In the genomic region with DNA sequence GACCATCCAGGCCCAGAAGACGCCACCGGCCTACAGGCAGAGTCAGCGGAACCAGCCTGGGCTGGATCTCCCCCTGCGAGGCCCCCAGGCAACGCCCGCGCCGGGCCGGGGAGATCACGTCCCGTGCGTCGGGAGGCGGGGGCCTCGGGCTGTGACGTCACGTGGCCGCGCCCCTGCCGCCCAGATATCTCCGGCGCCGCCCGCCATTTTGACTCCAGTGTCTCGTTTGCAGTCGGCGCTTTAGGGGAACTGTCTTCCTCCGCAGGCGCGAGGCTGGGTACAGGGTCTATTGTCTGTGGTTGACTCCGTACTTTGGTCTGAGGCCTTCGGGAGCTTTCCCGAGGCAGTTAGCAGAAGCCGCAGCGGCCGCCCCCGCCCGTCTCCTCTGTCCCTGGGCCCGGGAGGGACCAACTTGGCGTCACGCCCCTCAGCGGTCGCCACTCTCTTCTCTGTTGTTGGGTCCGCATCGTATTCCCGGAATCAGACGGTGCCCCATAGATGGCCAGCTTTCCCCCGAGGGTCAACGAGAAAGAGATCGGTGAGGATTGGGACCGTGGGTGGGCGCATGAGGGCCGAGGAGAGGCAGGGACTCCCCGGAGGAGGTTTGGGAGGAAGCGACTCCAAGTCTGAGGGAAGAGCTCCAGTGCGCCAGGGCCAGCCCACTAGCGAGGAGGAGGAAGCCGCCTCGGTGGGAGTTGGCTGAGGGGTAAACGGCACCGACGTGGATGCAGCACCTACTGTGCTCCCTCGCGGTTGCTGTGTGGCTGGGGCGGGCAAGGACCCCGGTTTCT, we compare ENCODE assay signal across 8 cellular contexts. TPM values are rescaled to one million over a fixed set of nuclear protein-coding genes. Genes with fewer than 3 reads are reported as not detected.
DNase-seq lines count a peak whose midpoint lies in the region; ATAC-seq, FAIRE-seq and TF ChIP-seq lines count a peak whose summit lies in the region.

A gene with protein sequence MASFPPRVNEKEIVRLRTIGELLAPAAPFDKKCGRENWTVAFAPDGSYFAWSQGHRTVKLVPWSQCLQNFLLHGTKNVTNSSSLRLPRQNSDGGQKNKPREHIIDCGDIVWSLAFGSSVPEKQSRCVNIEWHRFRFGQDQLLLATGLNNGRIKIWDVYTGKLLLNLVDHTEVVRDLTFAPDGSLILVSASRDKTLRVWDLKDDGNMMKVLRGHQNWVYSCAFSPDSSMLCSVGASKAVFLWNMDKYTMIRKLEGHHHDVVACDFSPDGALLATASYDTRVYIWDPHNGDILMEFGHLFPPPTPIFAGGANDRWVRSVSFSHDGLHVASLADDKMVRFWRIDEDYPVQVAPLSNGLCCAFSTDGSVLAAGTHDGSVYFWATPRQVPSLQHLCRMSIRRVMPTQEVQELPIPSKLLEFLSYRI (plus strand): TSS at position 217 of the 791 bp plus-strand sequence. CDS start 282 bp downstream, at position 499.

- ATAC-seq in GM21390 (IDR thresholded peaks at IDR 0.05; ENCODE audit: unreplicated experiment): peak; percentile 72
- peak; percentile 88 for ATAC-seq in activated CD8-positive, alpha-beta memory T cell treated with anti-CD3 and anti-CD28 coated beads, Interleukin-2, amount 10 ng/mL, durations not matched to agents 7 days and 5 days

- no peaks in the 10 kb centered on the region for H3K27me3 Mint-ChIP-seq in Calu3 (ENCODE audit: unreplicated experiment)
- H3K27me3 Mint-ChIP-seq in activated CD8-positive, alpha-beta memory T cell treated with anti-CD3 and anti-CD28 coated beads, Interleukin-2, amount 10 ng/mL, durations not matched to agents 7 days and 5 days: no peaks in the 10 kb centered on the region

- H3K4me3 Mint-ChIP-seq in Calu3 (ENCODE audit: low read depth, unreplicated experiment): peak within 1 kb of the TSS; percentile 98
- peak within 1 kb of the TSS; percentile 93 for H3K4me3 Mint-ChIP-seq in activated CD8-positive, alpha-beta memory T cell treated with anti-CD3 and anti-CD28 coated beads, Interleukin-2, amount 10 ng/mL, durations not matched to agents 7 days and 5 days

- no peaks in the 10 kb centered on the region for H3K27me3 ChIP-seq in H1 (replicated peaks in 1 of 4; ENCODE audit: control insufficient read depth in 3 of 4, extremely low read depth in 1 of 4, insufficient read depth in 3 of 4, low read length in 3 of 4)
- H3K27me3 ChIP-seq in mesendoderm (ENCODE audit: insufficient read depth, low read length, poor library complexity): no peaks in the 10 kb centered on the region

- no peak for TF ChIP-seq EP300 in H1 (IDR thresholded peaks at IDR 0.05; ENCODE audit: borderline replicate concordance in 1 of 2, low read depth in 2 of 2, low read length in 2 of 2)

- TF ChIP-seq POLR2A in H1 (IDR thresholded peaks at IDR 0.05; ENCODE audit: control extremely low read depth in 1 of 2, low read depth in 2 of 2, low read length in 2 of 2): peak; percentile 93 to 96

- peak within 1 kb of the TSS; percentile 96 to 100 (median 99) for H3K4me3 ChIP-seq in H1 (ENCODE audit: extremely low read depth in 1 of 4, insufficient read depth in 2 of 4, low read depth in 3 of 4, low read length in 4 of 4)
- H3K4me3 ChIP-seq in mesendoderm (ENCODE audit: low read length): peak within 1 kb of the TSS; percentile 92

- CTCF ChIA-PET in Calu3 (lab: Charles Lee): interaction anchor here (0.6 to 2.5 kb wide), 9 partner anchors 10 to 87 kb away, joined by 3 to 13 read pairs (median 4); no protein-coding TSS in a partner anchor
- CTCF ChIA-PET in activated CD8-positive, alpha-beta memory T cell treated with anti-CD3 and anti-CD28 coated beads, Interleukin-2, amount 10 ng/mL, durations not matched to agents 7 days and 5 days (lab: Charles Lee): interaction anchor here (1.0 to 5.4 kb wide), 12 partner anchors 8 to 306 kb away, joined by 3 to 43 read pairs (median 6); no protein-coding TSS in a partner anchor
- CTCF ChIA-PET in H1 (lab: Charles Lee; ENCODE audit: partially characterized antibody): interaction anchor here (0.6 to 2.5 kb wide), 8 partner anchors 9 to 57 kb away, joined by 3 to 14 read pairs (median 4); no protein-coding TSS in a partner anchor

- peak within 1 kb of the TSS; percentile 14 for H4K91ac ChIP-seq in H1 (replicated peaks; ENCODE audit: insufficient read length, low read length)

- peak within 1 kb of the TSS; percentile 79 for H3K23ac ChIP-seq in H1 (ENCODE audit: insufficient read length)
- peak within 1 kb of the TSS; percentile 100 for H3K23ac ChIP-seq in mesendoderm (ENCODE audit: low read length)

- peak within 1 kb of the TSS; percentile 97 for H3K27ac Mint-ChIP-seq in Calu3 (ENCODE audit: unreplicated experiment)
- H3K27ac Mint-ChIP-seq in activated CD8-positive, alpha-beta memory T cell treated with anti-CD3 and anti-CD28 coated beads, Interleukin-2, amount 10 ng/mL, durations not matched to agents 7 days and 5 days: peak within 1 kb of the TSS; percentile 99

- peak within 1 kb of the TSS; percentile 97 for H4K5ac ChIP-seq in H1 (ENCODE audit: insufficient read length, low read depth, low read length)
- no peak within 1 kb of the TSS for H4K5ac ChIP-seq in mesendoderm (ENCODE audit: low read length)

- no peaks in the 10 kb centered on the region; the same call in 1 of the 2 replicates for H3K23me2 ChIP-seq in H1 (ENCODE audit: low read depth, low read length)

- H3K18ac ChIP-seq in H1 (ENCODE audit: extremely low read depth, low read length) (peak within 1 kb of the TSS; percentile 81), mesendoderm (ENCODE audit: low read length) (peak within 1 kb of the TSS; percentile 60)

- peak within 1 kb of the TSS; percentile 89 for H3K56ac ChIP-seq in H1 (replicated peaks; ENCODE audit: insufficient read length, low read depth, low read length)
- peak within 1 kb of the TSS; percentile 97 for H3K56ac ChIP-seq in mesendoderm (ENCODE audit: low read length)

- H2BK120ac ChIP-seq in H1 (replicated peaks; ENCODE audit: low read depth, low read length) (no peak within 1 kb of the TSS), mesendoderm (ENCODE audit: low read depth, low read length) (no peak within 1 kb of the TSS)

- H2BK15ac ChIP-seq in H1 (ENCODE audit: low read length) (peak within 1 kb of the TSS; percentile 83), mesendoderm (replicated peaks; ENCODE audit: low read depth) (no peak within 1 kb of the TSS)

- H3K4me2 ChIP-seq in H1 (ENCODE audit: insufficient read depth in 1 of 2, low read depth in 2 of 2, low read length in 2 of 2) (peak within 1 kb of the TSS; percentile 68 to 90), mesendoderm (ENCODE audit: low read length) (peak within 1 kb of the TSS; percentile 54)

- no peak for FAIRE-seq in H1 (lab: Jason Lieb, UNC)

- H2BK5ac ChIP-seq in H1 (ENCODE audit: low read depth, low read length) (peak within 1 kb of the TSS; percentile 87), mesendoderm (ENCODE audit: low read length) (peak within 1 kb of the TSS; percentile 69)

- TF ChIP-seq RAD21 in H1 (IDR thresholded peaks at IDR 0.05 in 1 of 2, conservative IDR thresholded peaks at IDR 0.05 in 1 of 2; ENCODE audit: low read depth in 2 of 2, low read length in 2 of 2): no peak

- H3K4me1 ChIP-seq in H1 (replicated peaks in 1 of 4; ENCODE audit: control insufficient read depth in 3 of 4, insufficient read depth in 4 of 4, low read length in 3 of 4) (peaks cover 0 to 8% (median 4%) of the 10 kb centered on the region in 4 experiments; a peak in 6 of 7 replicates), mesendoderm (ENCODE audit: control insufficient read depth, low read depth, low read length) (peaks cover 2% of the 10 kb centered on the region)

- peaks cover 2 to 11% of the 10 kb centered on the region in 2 experiments for H4K20me1 ChIP-seq in H1 (replicated peaks in 1 of 2; ENCODE audit: control insufficient read depth in 1 of 2, insufficient read depth in 2 of 2, low read length in 2 of 2)

- H3K9me3 ChIP-seq in H1 (ENCODE audit: insufficient read depth in 2 of 2, low read depth in 1 of 2, low read length in 1 of 2): no peaks in the 10 kb centered on the region

- peak; percentile 92 for DNase-seq in Calu3
- DNase-seq in HUDEP-2 (lab: John Stamatoyannopoulos, UW; ENCODE audit: unreplicated experiment in 76 of 76): peak in 75 of 76 experiments; percentile 22 to 95 (median 82)
- peak; percentile 90 for DNase-seq in NOMO-1 treated with DMSO at 0.1 percent for 48 hours (lab: John Stamatoyannopoulos, UW; ENCODE audit: unreplicated experiment)
- DNase-seq in activated CD8-positive, alpha-beta memory T cell treated with anti-CD3 and anti-CD28 coated beads, Interleukin-2, amount 10 ng/mL, durations not matched to agents 7 days and 5 days: peak; percentile 93
- peak; percentile 47 to 94 for DNase-seq in H1 (ENCODE audit: low read depth in 1 of 2, low spot score in 2 of 2)
- DNase-seq in mesendoderm: peak; percentile 95
- peak; percentile 85 for DNase-seq in stimulated activated CD8-positive, alpha-beta memory T cell treated with anti-CD3 and anti-CD28 coated beads, Interleukin-12 subunit alpha, Interleukin-12 subunit beta, amount 100 ng/mL, for 4 hours (ENCODE audit: low read depth)

- peak within 1 kb of the TSS; percentile 97 for H3K14ac ChIP-seq in H1 (ENCODE audit: insufficient read length)

- no TSS peak for BruUV-seq in Calu3 (replicated peaks; lab: Mats Ljungman, UMichigan)

- H3K36me3 Mint-ChIP-seq in Calu3 (ENCODE audit: insufficient read depth, unreplicated experiment): peaks cover 44% of the 10 kb centered on the region
- H3K36me3 Mint-ChIP-seq in activated CD8-positive, alpha-beta memory T cell treated with anti-CD3 and anti-CD28 coated beads, Interleukin-2, amount 10 ng/mL, durations not matched to agents 7 days and 5 days: peaks cover 22% of the 10 kb centered on the region

- H3K9me3 Mint-ChIP-seq in Calu3 (ENCODE audit: low read depth, unreplicated experiment): no peaks in the 10 kb centered on the region
- no peaks in the 10 kb centered on the region for H3K9me3 Mint-ChIP-seq in activated CD8-positive, alpha-beta memory T cell treated with anti-CD3 and anti-CD28 coated beads, Interleukin-2, amount 10 ng/mL, durations not matched to agents 7 days and 5 days (ENCODE audit: low read depth)

- 0 out of 2 replicates have a peak within 1 kb of the TSS, but pooled peaks have one; percentile 57 for H2BK20ac ChIP-seq in H1 (ENCODE audit: low read length)

- H3K4me1 Mint-ChIP-seq in Calu3 (ENCODE audit: low read depth, unreplicated experiment): peaks cover 21% of the 10 kb centered on the region
- H3K4me1 Mint-ChIP-seq in activated CD8-positive, alpha-beta memory T cell treated with anti-CD3 and anti-CD28 coated beads, Interleukin-2, amount 10 ng/mL, durations not matched to agents 7 days and 5 days: peaks cover 35% of the 10 kb centered on the region

- peak within 1 kb of the TSS; percentile 91 for H2BK12ac ChIP-seq in H1 (ENCODE audit: low read depth, low read length)

- peaks cover 15 to 48% of the 10 kb centered on the region in 2 experiments for H3K79me2 ChIP-seq in H1 (ENCODE audit: control insufficient read depth in 1 of 2, insufficient read depth in 2 of 2, low read length in 2 of 2)
- H3K79me2 ChIP-seq in mesendoderm (ENCODE audit: control insufficient read depth, insufficient read depth, low read length): peaks cover 42% of the 10 kb centered on the region

- intact Hi-C loops in Calu3 (cut with micrococcal nuclease; ENCODE audit: unreplicated experiment): loop anchor here (1.0 to 2.0 kb wide), 3 partner anchors 29 to 49 kb away; no protein-coding TSS in a partner anchor

- POLR2A ChIA-PET in H1 (lab: Charles Lee; ENCODE audit: partially characterized antibody): interaction anchor here (0.6 to 5.6 kb wide), 37 partner anchors 8 to 353 kb away, joined by 3 to 63 read pairs (median 5); no protein-coding TSS in a partner anchor

- H3K27ac ChIP-seq in H1 (ENCODE audit: low read depth, low read length) (peak within 1 kb of the TSS; percentile 95), mesendoderm (ENCODE audit: low read depth, low read length) (peak within 1 kb of the TSS; percentile 90)

- H2AK5ac ChIP-seq in H1 (ENCODE audit: low read depth, low read length) (no peak within 1 kb of the TSS), mesendoderm (ENCODE audit: low read length) (no peak within 1 kb of the TSS)

- no peak for TF ChIP-seq CTCF in Calu3 (IDR thresholded peaks at IDR 0.05; ENCODE audit: unreplicated experiment)
- no peak for TF ChIP-seq CTCF in H1 (IDR thresholded peaks at IDR 0.05; ENCODE audit: control extremely low read depth in 1 of 3, insufficient read depth in 1 of 3, low read depth in 1 of 3, low read length in 3 of 3)

- WGBS in H1 (ENCODE audit: extremely low coverage in 1 of 2, insufficient coverage in 1 of 2, insufficient read length in 1 of 2, insufficient replicate concordance in 2 of 2, low coverage in 1 of 2, low lambda C conversion rate in 2 of 2, missing lambda C conversion rate in 1 of 2), 2 experiments: 3% methylated on average over 39 of the region's 66 CpGs; no CpG with 5 or more reads in 1 of the 2 experiments
- no CpG with 5 or more reads among the region's 66 CpGs for WGBS in mesendoderm (ENCODE audit: extremely low coverage, insufficient coverage, low lambda C conversion rate)

- H4K8ac ChIP-seq in H1 (ENCODE audit: extremely low read depth, insufficient read depth, low read length) (peak within 1 kb of the TSS; percentile 99), mesendoderm (ENCODE audit: low read depth, low read length) (no peak within 1 kb of the TSS)

- H3K9ac ChIP-seq in H1 (replicated peaks in 1 of 4; ENCODE audit: extremely low read depth in 1 of 4, low read depth in 3 of 4, low read length in 3 of 4): peak within 1 kb of the TSS; percentile 72 to 98 (median 96)
- H3K9ac ChIP-seq in mesendoderm (ENCODE audit: low read length): peak within 1 kb of the TSS; percentile 98

- no peaks in the 10 kb centered on the region; a peak in 1 of 8 replicates for H3K36me3 ChIP-seq in H1 (ENCODE audit: control insufficient read depth in 2 of 4, insufficient read depth in 4 of 4, low read length in 3 of 4)
- no peaks in the 10 kb centered on the region for H3K36me3 ChIP-seq in mesendoderm (ENCODE audit: control insufficient read depth, insufficient read depth, low read length)

- H2AFZ ChIP-seq in H1 (ENCODE audit: low read length): peak within 1 kb of the TSS; percentile 79; the same call in 1 of the 2 replicates

- H3K79me1 ChIP-seq in H1 (ENCODE audit: low read depth, low read length) (no peaks in the 10 kb centered on the region; the same call in none of the 2 replicates), mesendoderm (ENCODE audit: low read length) (peaks cover 3% of the 10 kb centered on the region)

- H3K4ac ChIP-seq in H1 (replicated peaks; ENCODE audit: insufficient read length, low read depth, low read length) (peak within 1 kb of the TSS; percentile 1), mesendoderm (ENCODE audit: low read depth, low read length) (peak within 1 kb of the TSS; percentile 4)

RNA-seq across cellular contexts. Expression of the gene that starts here (rescaled TPM):
- total RNA-seq in Calu3 (2022): 60.7 and 79.7 TPM in 2 replicates
- 100 to 1,000 TPM; 109 to 177 TPM for total RNA-seq in activated CD8-positive, alpha-beta memory T cell treated with anti-CD3 and anti-CD28 coated beads, Interleukin-2, amount 10 ng/mL, durations not matched to agents 7 days and 5 days
- 101 and 113 TPM in 2 replicates for total RNA-seq in H1 (2021; fragmentation: NEBNext Ultra II Directional; extraction: Animal tissue kit (Norgen Biotek cat#: 25700))
- 140 and 261 TPM in 2 replicates for polyA plus RNA-seq in H1 (2011; rRNA removed)
- 182 TPM for polyA plus RNA-seq in H1 (2011; cell fraction: cytosol; rRNA removed)
- polyA plus RNA-seq in H1 (2011; cell fraction: nucleus; rRNA removed): 463 TPM
- 96.0 to 127 TPM (median 113 TPM) in 4 replicates for polyA plus RNA-seq in H1 (2012, experiment 1 of 2)
- 29.4 TPM for polyA plus RNA-seq in H1 (2012, experiment 2 of 2)
- 74.6 TPM for polyA plus RNA-seq in H1 (2013, experiment 1 of 2)
- 66.1 TPM for polyA plus RNA-seq in H1 (2013, experiment 2 of 2)
- 59.7 and 102 TPM in 2 replicates for polyA minus RNA-seq in H1 (2011; rRNA and poly(A)+ RNA removed)
- polyA minus RNA-seq in H1 (2011; cell fraction: cytosol; rRNA and poly(A)+ RNA removed): 76.1 TPM
- 120 TPM for polyA minus RNA-seq in H1 (2011; cell fraction: nucleus; rRNA and poly(A)+ RNA removed)
- 54.3 TPM for polyA plus RNA-seq in mesendoderm (2013, experiment 1 of 2)
- 53.7 TPM for polyA plus RNA-seq in mesendoderm (2013, experiment 2 of 2)

Comparison
In these comparisons a context has a peak if more than half of its experiments do, and no peak if none do; other contexts are left out.
1. Peak in every context shown above with its lines: DNase-seq, ATAC-seq, H3K4me3 ChIP-seq and H3K27ac ChIP-seq.